In the genomic region with DNA sequence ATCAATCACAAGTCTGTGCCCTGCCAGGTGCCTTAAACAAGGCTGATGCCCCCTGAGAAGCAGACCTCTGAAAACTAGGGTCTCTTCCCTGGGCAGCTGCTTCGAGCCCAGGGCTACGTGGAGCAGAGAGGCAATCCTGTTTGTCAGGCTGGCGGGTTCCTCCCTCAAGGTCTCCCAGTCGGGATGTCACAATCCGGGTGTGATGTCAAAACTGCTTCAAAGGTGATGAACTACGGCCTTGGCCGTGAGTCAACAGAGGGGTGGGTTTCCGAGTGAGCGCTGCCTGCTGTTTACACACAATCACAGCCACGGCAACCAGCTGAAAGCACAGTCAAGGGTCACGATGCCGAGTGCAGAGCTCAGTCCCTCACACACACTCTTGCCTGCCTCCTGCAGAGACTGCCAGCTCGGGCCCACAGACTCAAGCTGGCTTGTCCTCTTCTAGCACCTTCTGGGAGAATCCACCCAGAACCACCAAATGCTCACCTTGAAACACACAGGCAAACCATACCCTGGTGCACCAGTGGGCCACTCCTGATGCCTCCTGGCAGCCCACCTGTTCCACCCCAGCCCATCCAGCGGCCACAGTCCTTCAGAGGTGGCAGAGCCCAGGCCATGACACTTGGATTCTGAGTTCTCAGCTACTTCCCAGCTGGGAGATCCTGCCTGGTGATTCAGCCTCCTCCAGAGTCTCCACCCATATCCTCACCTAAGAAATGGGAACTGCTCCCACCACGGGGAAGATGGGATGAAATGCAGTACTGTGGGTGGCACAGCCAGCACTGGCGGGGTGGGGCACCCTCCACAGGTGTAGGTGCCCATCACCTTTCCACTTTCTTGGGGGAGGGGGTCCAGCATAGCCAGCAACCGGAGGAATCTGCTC, we compare ENCODE assay signal across 8 cellular contexts. TPM values are rescaled to one million over a fixed set of nuclear protein-coding genes. Genes with fewer than 3 reads are reported as not detected.
A peak's percentile ranks its signal among the peaks of the same experiment; 100 is the strongest.
DNase-seq lines count a peak whose midpoint lies in the region; ATAC-seq and TF ChIP-seq lines count a peak whose summit lies in the region.

No MANE protein-coding gene starts in this region.

- no peaks in the 10 kb centered on the region for H3K9me3 ChIP-seq in BLaER1 treated with 17β-estradiol and CSF1 and Interleukin-3, amounts not matched to agents 10 nM and 100 nM (replicated peaks in 1 of 11)
- H3K9me3 ChIP-seq in colonic mucosa (no peaks in the 10 kb centered on the region), mesenchymal stem cell (ENCODE audit: control insufficient read depth, low read length) (no peaks in the 10 kb centered on the region)

- H3K4me3 ChIP-seq in BLaER1 treated with 17β-estradiol and CSF1 and Interleukin-3, amounts not matched to agents 10 nM and 100 nM: peak overlapping the region in 1 of 10 experiments; percentile 21; a peak in 1 of 20 replicates
- H3K4me3 ChIP-seq in colonic mucosa: no peak overlapping the region
- no peak overlapping the region for H3K4me3 ChIP-seq in mesenchymal stem cell (ENCODE audit: insufficient read depth in 1 of 2, low read depth in 1 of 2, low read length in 2 of 2)

- H3K23ac ChIP-seq in mesenchymal stem cell (ENCODE audit: low read length in 2 of 2): peak overlapping the region in 1 of 2 experiments; percentile 74

- peak overlapping the region in 1 of 2 experiments; percentile 89 for H3K14ac ChIP-seq in mesenchymal stem cell (ENCODE audit: low read length in 2 of 2)

- H2BK15ac ChIP-seq in mesenchymal stem cell (ENCODE audit: low read depth, poor library complexity, severe bottlenecking): no peak overlapping the region

- peaks cover 43 to 99% (median 74%) of the 10 kb centered on the region in 10 experiments for H3K4me1 ChIP-seq in BLaER1 treated with 17β-estradiol and CSF1 and Interleukin-3, amounts not matched to agents 10 nM and 100 nM
- H3K4me1 ChIP-seq in colonic mucosa (peaks cover 20% of the 10 kb centered on the region), mesenchymal stem cell (ENCODE audit: control insufficient read depth, insufficient read depth, low read depth, low read length) (peaks cover 43% of the 10 kb centered on the region)

- H3K36me3 ChIP-seq in BLaER1 treated with 17β-estradiol and CSF1 and Interleukin-3, amounts not matched to agents 10 nM and 100 nM: peaks cover 0 to 68% (median 0%) of the 10 kb centered on the region in 11 experiments; a peak in 9 of 22 replicates
- H3K36me3 ChIP-seq in colonic mucosa (no peaks in the 10 kb centered on the region), mesenchymal stem cell (ENCODE audit: control insufficient read depth in 1 of 2, insufficient read depth in 2 of 2, low read depth in 1 of 2, low read length in 2 of 2) (peaks cover 3 to 12% of the 10 kb centered on the region in 2 experiments)

- intact Hi-C loops in colonic mucosa (cut with DNase I): no loop called here

- no peaks in the 10 kb centered on the region for H3K27me3 ChIP-seq in BLaER1 treated with 17β-estradiol and CSF1 and Interleukin-3, amounts not matched to agents 10 nM and 100 nM
- H3K27me3 ChIP-seq in colonic mucosa (no peaks in the 10 kb centered on the region), mesenchymal stem cell (ENCODE audit: control insufficient read depth in 1 of 2, insufficient read depth in 1 of 2, low read length in 2 of 2) (no peaks in the 10 kb centered on the region)

- H2BK5ac ChIP-seq in mesenchymal stem cell (ENCODE audit: low read depth, low read length, poor library complexity, severe bottlenecking): no peak overlapping the region

- peaks cover 6% of the 10 kb centered on the region for H3K79me1 ChIP-seq in mesenchymal stem cell (replicated peaks; ENCODE audit: low read length, poor library complexity, severe bottlenecking)

- peak overlapping the region; percentile 15 to 100 (median 41); a peak in 19 of 22 replicates for H3K4me2 ChIP-seq in BLaER1 treated with 17β-estradiol and CSF1 and Interleukin-3, amounts not matched to agents 10 nM and 100 nM
- H3K4me2 ChIP-seq in mesenchymal stem cell (ENCODE audit: low read length, poor library complexity, severe bottlenecking): no peak overlapping the region

- H2BK120ac ChIP-seq in mesenchymal stem cell (ENCODE audit: low read depth, low read length): no peak overlapping the region

- no peak for TF ChIP-seq CTCF in colonic mucosa (IDR thresholded peaks at IDR 0.05)

- no peak overlapping the region for H4K91ac ChIP-seq in mesenchymal stem cell (ENCODE audit: low read length)

- peak overlapping the region in 1 of 2 experiments; percentile 86 for H3K18ac ChIP-seq in mesenchymal stem cell (ENCODE audit: low read depth in 1 of 2, low read length in 2 of 2)

- H4K8ac ChIP-seq in mesenchymal stem cell (ENCODE audit: low read length): no peak overlapping the region

- WGBS in mesenchymal stem cell: 35% methylated on average over 17 of the region's 17 CpGs

- H2AFZ ChIP-seq in mesenchymal stem cell (ENCODE audit: low read depth, low read length): no peak overlapping the region

- peaks cover 94 to 100% (median 99%) of the 10 kb centered on the region in 11 experiments for H4K20me1 ChIP-seq in BLaER1 treated with 17β-estradiol and CSF1 and Interleukin-3, amounts not matched to agents 10 nM and 100 nM

- peak overlapping the region in 1 of 2 experiments; percentile 55 for H3K4ac ChIP-seq in mesenchymal stem cell (ENCODE audit: low read depth in 1 of 2, low read length in 2 of 2)

- DNase-seq in NCI-H1092 treated with DMSO at 0.1 percent for 48 hours (lab: John Stamatoyannopoulos, UW) (peak; percentile 38), colonic mucosa (peak; percentile 71), mesenchymal stem cell (peak; percentile 98), SK-N-DZ (ENCODE audit: low spot score) (no peak), amniotic stem cell (lab: John Stamatoyannopoulos, UW) (no peak), GOT3 (lab: John Stamatoyannopoulos, UW) (no peak)

- no peak overlapping the region for H2AK5ac ChIP-seq in mesenchymal stem cell (ENCODE audit: low read length, severe bottlenecking)

- ATAC-seq in HG03439 (IDR thresholded peaks at IDR 0.05; ENCODE audit: unreplicated experiment): no peak

- peak overlapping the region in 9 of 11 experiments; percentile 1 to 100 (median 39); a peak in 16 of 22 replicates for H3K9ac ChIP-seq in BLaER1 treated with 17β-estradiol and CSF1 and Interleukin-3, amounts not matched to agents 10 nM and 100 nM
- H3K9ac ChIP-seq in colonic mucosa (ENCODE audit: low read depth in 2 of 2, low read length in 2 of 2): peak overlapping the region in 1 of 2 donors; percentile 58
- H3K9ac ChIP-seq in mesenchymal stem cell (ENCODE audit: low read length): peak overlapping the region; percentile 59

- peak overlapping the region in 1 of 2 experiments; percentile 33 for H2BK12ac ChIP-seq in mesenchymal stem cell (ENCODE audit: low read length in 2 of 2)

- peak overlapping the region in 9 of 11 experiments; percentile 5 to 57 (median 31); a peak in 12 of 22 replicates for H3K27ac ChIP-seq in BLaER1 treated with 17β-estradiol and CSF1 and Interleukin-3, amounts not matched to agents 10 nM and 100 nM
- H3K27ac ChIP-seq in colonic mucosa (peak overlapping the region; percentile 60), mesenchymal stem cell (ENCODE audit: low read length, poor library complexity, severe bottlenecking) (no peak overlapping the region)

RNA-seq across cellular contexts. Expression of gene ELL, which starts 6.8 kb away (rescaled TPM):
- total RNA-seq in colonic mucosa: 10 to 100 TPM; 16.3 to 18.6 TPM
- polyA plus RNA-seq in mesenchymal stem cell (2013, experiment 1 of 2): 9.8 TPM
- polyA plus RNA-seq in mesenchymal stem cell (2013, experiment 2 of 2): 9.8 TPM
- polyA plus RNA-seq in SK-N-DZ (2014; cell fraction: cytosol; rRNA removed): 6.6 and 7.1 TPM in 2 replicates
- polyA plus RNA-seq in SK-N-DZ (2014; cell fraction: nucleus; rRNA removed): 8.1 and 9.4 TPM in 2 replicates

RNA-seq across cellular contexts. Expression of gene FKBP8, which starts 28.3 kb away (rescaled TPM):
- total RNA-seq in colonic mucosa: 100 to 1,000 TPM; 190 to 200 TPM
- polyA plus RNA-seq in mesenchymal stem cell (2013, experiment 1 of 2): 175 TPM
- 169 TPM for polyA plus RNA-seq in mesenchymal stem cell (2013, experiment 2 of 2)
- 250 and 297 TPM in 2 replicates for polyA plus RNA-seq in SK-N-DZ (2014; cell fraction: cytosol; rRNA removed)
- 155 and 232 TPM in 2 replicates for polyA plus RNA-seq in SK-N-DZ (2014; cell fraction: nucleus; rRNA removed)

RNA-seq across cellular contexts. Expression of gene KXD1, which starts 42.6 kb away (rescaled TPM):
- 10 to 100 TPM; 66.8 to 80.4 TPM for total RNA-seq in colonic mucosa
- polyA plus RNA-seq in mesenchymal stem cell (2013, experiment 1 of 2): 138 TPM
- 134 TPM for polyA plus RNA-seq in mesenchymal stem cell (2013, experiment 2 of 2)
- 89.4 and 109 TPM in 2 replicates for polyA plus RNA-seq in SK-N-DZ (2014; cell fraction: cytosol; rRNA removed)
- 75.4 and 103 TPM in 2 replicates for polyA plus RNA-seq in SK-N-DZ (2014; cell fraction: nucleus; rRNA removed)

RNA-seq across cellular contexts. Expression of gene UBA52, which starts 56.6 kb away (rescaled TPM):
- total RNA-seq in colonic mucosa: 1,000 to 10,000 TPM in 1 of 2 donors, 100 to 1,000 TPM in 1; 991 to 1,174 TPM
- polyA plus RNA-seq in mesenchymal stem cell (2013, experiment 1 of 2): 1,500 TPM
- 1,505 TPM for polyA plus RNA-seq in mesenchymal stem cell (2013, experiment 2 of 2)
- 826 and 902 TPM in 2 replicates for polyA plus RNA-seq in SK-N-DZ (2014; cell fraction: cytosol; rRNA removed)
- 558 and 639 TPM in 2 replicates for polyA plus RNA-seq in SK-N-DZ (2014; cell fraction: nucleus; rRNA removed)

Comparison
In these comparisons a context has a peak if more than half of its experiments do, and no peak if none do; other contexts are left out.
1. DNase-seq: peak in NCI-H1092 treated with DMSO at 0.1 percent for 48 hours (single experiment), colonic mucosa (single experiment) and mesenchymal stem cell (single experiment); none in SK-N-DZ (single experiment), amniotic stem cell (single experiment) and GOT3 (single experiment).